In genomic region chr1:153627797-153628626, GRCh38 we compare ENCODE assay signal across 8 cellular contexts. TPM values are rescaled to one million over a fixed set of nuclear protein-coding genes. Genes with fewer than 3 reads are reported as not detected.
DNase-seq lines count a peak whose midpoint lies in the region; ATAC-seq and TF ChIP-seq lines count a peak whose summit lies in the region.

S100A1 (plus strand) TSS chr1:153628434; CDS start chr1:153630522, 2,088 bp downstream.

- WGBS in gastroesophageal sphincter (ENCODE audit: low coverage in 1 of 2), 2 donors, result 0 to 80% methylated on average over 1 of the region's 8 CpGs

- peak within 1 kb of the TSS; percentile 82 to 92 (median 85) for H3K9ac ChIP-seq in BLaER1 treated with 17β-estradiol and CSF1 and Interleukin-3, amounts not matched to agents 10 nM and 100 nM

- peaks cover 92 to 99% (median 96%) of the 10 kb centered on the region in 10 experiments for H3K4me1 ChIP-seq in BLaER1 treated with 17β-estradiol and CSF1 and Interleukin-3, amounts not matched to agents 10 nM and 100 nM
- H3K4me1 ChIP-seq in gastroesophageal sphincter, result peaks cover 0 to 59% (median 15%) of the 10 kb centered on the region in 3 donors

- no peak for TF ChIP-seq POLR2A in gastroesophageal sphincter (IDR thresholded peaks at IDR 0.05)

- ATAC-seq in gastroesophageal sphincter, result no peak
- ATAC-seq in omental fat pad (ENCODE audit: low FRiP score), result no peak
- ATAC-seq in GM21723 (IDR thresholded peaks at IDR 0.05; ENCODE audit: unreplicated experiment), result no peak

- in situ Hi-C loops in SK-MEL-5 (cut with HindIII; ENCODE audit: low pct_unique_long_range_greater_than_20kb, low sequenced_read_pairs), result no loop called here

- peaks cover 0 to 40% (median 17%) of the 10 kb centered on the region in 11 experiments; a peak in 17 of 22 replicates for H3K36me3 ChIP-seq in BLaER1 treated with 17β-estradiol and CSF1 and Interleukin-3, amounts not matched to agents 10 nM and 100 nM
- H3K36me3 ChIP-seq in gastroesophageal sphincter, result peaks cover 0 to 23% of the 10 kb centered on the region in 2 donors

- peak within 1 kb of the TSS; percentile 84 to 100 (median 97) for H3K4me2 ChIP-seq in BLaER1 treated with 17β-estradiol and CSF1 and Interleukin-3, amounts not matched to agents 10 nM and 100 nM

- no peaks in the 10 kb centered on the region for H3K27me3 ChIP-seq in BLaER1 treated with 17β-estradiol and CSF1 and Interleukin-3, amounts not matched to agents 10 nM and 100 nM
- H3K27me3 ChIP-seq in gastroesophageal sphincter, result no peaks in the 10 kb centered on the region

- H3K27ac ChIP-seq in BLaER1 treated with 17β-estradiol and CSF1 and Interleukin-3, amounts not matched to agents 10 nM and 100 nM, result peak within 1 kb of the TSS; percentile 81 to 93 (median 88)
- peak within 1 kb of the TSS; percentile 60 to 91 (median 86) for H3K27ac ChIP-seq in gastroesophageal sphincter

- TF ChIP-seq CTCF in gastroesophageal sphincter (IDR thresholded peaks at IDR 0.05) (no peak), omental fat pad (IDR thresholded peaks at IDR 0.05) (no peak)

- DNase-seq in SK-MEL-5 (ENCODE audit: low read depth, low spot score) (peak; percentile 97), omental fat pad (ENCODE audit: low spot score) (no peak), NCI-H187 (lab: John Stamatoyannopoulos, UW) (no peak), NCI-H2171 (lab: John Stamatoyannopoulos, UW) (no peak), AG20443 (ENCODE audit: low spot score) (no peak)

- no peaks in the 10 kb centered on the region for H4K20me1 ChIP-seq in BLaER1 treated with 17β-estradiol and CSF1 and Interleukin-3, amounts not matched to agents 10 nM and 100 nM

- no peak for TF ChIP-seq EP300 in gastroesophageal sphincter (IDR thresholded peaks at IDR 0.05)

- H3K9me3 ChIP-seq in BLaER1 treated with 17β-estradiol and CSF1 and Interleukin-3, amounts not matched to agents 10 nM and 100 nM (replicated peaks in 1 of 11), result peaks cover 0 to 7% (median under 1%) of the 10 kb centered on the region in 11 experiments; a peak in 4 of 22 replicates
- no peaks in the 10 kb centered on the region for H3K9me3 ChIP-seq in gastroesophageal sphincter

- H3K4me3 ChIP-seq in BLaER1 treated with 17β-estradiol and CSF1 and Interleukin-3, amounts not matched to agents 10 nM and 100 nM, result peak within 1 kb of the TSS; percentile 57 to 75 (median 66)
- H3K4me3 ChIP-seq in gastroesophageal sphincter, result peak within 1 kb of the TSS; percentile 46 to 61

RNA-seq across cellular contexts. Expression of gene S100A1, which starts in this region (rescaled TPM):
- 563 and 586 TPM in 2 replicates for total RNA-seq in SK-MEL-5 (2014; rRNA removed; shearing (Covaris generic))
- polyA plus RNA-seq in SK-MEL-5 (2015; cell fraction: cytosol; rRNA removed), result 710 and 1,025 TPM in 2 replicates
- polyA plus RNA-seq in SK-MEL-5 (2015; cell fraction: nucleus; rRNA removed), result 77.5 and 80.9 TPM in 2 replicates
- total RNA-seq in gastroesophageal sphincter (1 to 10 TPM; 2.4 to 8.3 (median 2.8) TPM), omental fat pad (10 to 100 TPM in 3 of 4 donors, 1 to 10 TPM in 1; 6.0 to 36.5 (median 23.7) TPM)

Comparison
In these comparisons a context has a peak if more than half of its experiments do, and no peak if none do; other contexts are left out.
1. RNA of gene S100A1 (total RNA-seq): 563 to 586 TPM in SK-MEL-5; 6.0 to 36.5 TPM in omental fat pad and 2.4 to 8.3 TPM in gastroesophageal sphincter; every median in the first group is over 10 times any median in the second.